ENCODE assay signal across 14 cellular contexts in the genomic region with DNA sequence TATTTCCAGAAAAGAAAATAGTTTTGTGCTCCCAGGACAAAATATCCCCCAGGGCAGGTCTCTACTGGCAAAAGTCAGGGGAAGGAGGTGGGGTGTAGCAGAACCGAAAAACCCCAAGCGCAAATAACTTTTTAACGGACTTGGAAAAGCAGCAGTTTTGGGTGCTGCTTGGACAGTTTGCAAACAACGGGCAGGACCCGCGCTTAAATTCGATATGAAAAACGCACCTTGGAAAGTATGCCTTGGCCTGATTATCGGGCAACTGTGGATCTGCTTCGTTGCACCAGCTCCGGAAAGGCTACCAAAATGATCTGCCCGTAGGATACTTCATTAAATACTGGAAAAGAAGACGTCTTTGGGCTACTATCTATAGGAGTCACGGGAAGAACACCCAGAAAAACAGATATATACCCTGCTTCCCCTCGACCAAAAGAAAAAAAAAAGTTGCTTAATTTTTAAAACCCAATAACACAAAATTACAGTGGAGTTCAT. TPM values are rescaled to one million over a fixed set of nuclear protein-coding genes. Genes with fewer than 3 reads are reported as not detected.
A peak's percentile ranks its signal among the peaks of the same experiment; 100 is the strongest.
DNase-seq lines count a peak whose midpoint lies in the region; ATAC-seq and TF ChIP-seq lines count a peak whose summit lies in the region.
"Had no signal": no experiment of that assay in that cellular context is flagged by ENCODE, and none has a peak within 500 bp of the region (broad histone marks: within the 10 kb centered on the region; RNA-seq: fewer than 3 reads in every experiment).

No MANE protein-coding gene starts in this region.

- ATAC-seq in stimulated activated effector memory CD8-positive, alpha-beta T cell treated with anti-CD3 and anti-CD28 coated beads, Interleukin-12 subunit alpha, Interleukin-12 subunit beta, amount 100 ng/mL, for 72 hours = no peak

- TF ChIP-seq RAD21 in SK-N-SH (IDR thresholded peaks at IDR 0.05; ENCODE audit: low read length) = no peak

- peaks cover 4 to 18% of the 10 kb centered on the region in 2 experiments; a peak in 3 of 4 replicates for H3K4me1 ChIP-seq in SK-N-SH (ENCODE audit: control insufficient read depth in 1 of 2, insufficient read depth in 2 of 2, low read depth in 1 of 2, low read length in 1 of 2)

- in situ Hi-C loops in brain microvascular endothelial cell (cut with HindIII; ENCODE audit: low pct_ligation_motif_present, low sequenced_read_pairs) = no loop called here

- no peak overlapping the region for H3K27ac Mint-ChIP-seq in immature natural killer cell
- no peak overlapping the region for H3K27ac Mint-ChIP-seq in stimulated activated effector memory CD8-positive, alpha-beta T cell treated with anti-CD3 and anti-CD28 coated beads, Interleukin-12 subunit alpha, Interleukin-12 subunit beta, amount 100 ng/mL, for 72 hours
- H3K27ac Mint-ChIP-seq: activated naive CD4-positive, alpha-beta T cell treated with anti-CD3 and anti-CD28 coated beads for 36 hours had no signal

- no peaks in the 10 kb centered on the region for H4K20me1 ChIP-seq in SK-N-SH (ENCODE audit: insufficient read depth)

- POLR2A ChIA-PET in SK-N-SH (lab: Yijun Ruan, JAX) = no interaction called here

- peaks cover 18 to 22% of the 10 kb centered on the region in 2 donors for H3K4me1 Mint-ChIP-seq in immature natural killer cell
- H3K4me1 Mint-ChIP-seq in stimulated activated effector memory CD8-positive, alpha-beta T cell treated with anti-CD3 and anti-CD28 coated beads, Interleukin-12 subunit alpha, Interleukin-12 subunit beta, amount 100 ng/mL, for 72 hours = peaks cover 9% of the 10 kb centered on the region

- no peaks in the 10 kb centered on the region for H3K9me3 ChIP-seq in SK-N-SH
- H3K9me3 ChIP-seq: MG63, thyroid gland had no signal

- CTCF ChIA-PET in SK-N-SH (lab: Yijun Ruan, JAX) = interaction anchor here (0.8 to 1.3 kb wide), 2 partner anchors 22 to 94 kb away, joined by 3 read pairs; no protein-coding TSS in a partner anchor

- H3K36me3 Mint-ChIP-seq in immature natural killer cell = no peaks in the 10 kb centered on the region
- H3K36me3 Mint-ChIP-seq in stimulated activated effector memory CD8-positive, alpha-beta T cell treated with anti-CD3 and anti-CD28 coated beads, Interleukin-12 subunit alpha, Interleukin-12 subunit beta, amount 100 ng/mL, for 72 hours = no peaks in the 10 kb centered on the region

- TF ChIP-seq CTCF in brain microvascular endothelial cell (IDR thresholded peaks at IDR 0.05; ENCODE audit: low read depth, low read length, missing control alignments) (no peak), SK-N-SH (IDR thresholded peaks at IDR 0.05) (no peak)

- H3K9me3 Mint-ChIP-seq in immature natural killer cell = peaks cover 0 to 2% (median 0%) of the 10 kb centered on the region in 6 donors
- no peaks in the 10 kb centered on the region for H3K9me3 Mint-ChIP-seq in stimulated activated effector memory CD8-positive, alpha-beta T cell treated with anti-CD3 and anti-CD28 coated beads, Interleukin-12 subunit alpha, Interleukin-12 subunit beta, amount 100 ng/mL, for 72 hours
- H3K9me3 Mint-ChIP-seq: activated naive CD4-positive, alpha-beta T cell treated with anti-CD3 and anti-CD28 coated beads for 36 hours had no signal

- H3K4me3 ChIP-seq in H7 (ENCODE audit: insufficient read depth, low read depth, low read length) = peak overlapping the region; percentile 60
- H3K4me3 ChIP-seq in brain microvascular endothelial cell (ENCODE audit: low read depth, low read length) = peak overlapping the region; percentile 26
- H3K4me3 ChIP-seq in skin epidermis = peak overlapping the region in 4 of 7 experiments; percentile 4 to 84 (median 46)
- H3K4me3 ChIP-seq in SK-N-SH (ENCODE audit: low read depth in 2 of 2, low read length in 1 of 2) = no peak overlapping the region
- H3K4me3 ChIP-seq: MG63, SK-N-MC had no signal

- DNase-seq in H7 = no peak
- no peak for DNase-seq in brain microvascular endothelial cell
- no peak for DNase-seq in immature natural killer cell
- DNase-seq in SK-N-SH = no peak
- DNase-seq in CD1c-positive myeloid dendritic cell (ENCODE audit: extremely low spot score) = no peak
- no peak for DNase-seq in stimulated activated effector memory CD8-positive, alpha-beta T cell treated with anti-CD3 and anti-CD28 coated beads, Interleukin-12 subunit alpha, Interleukin-12 subunit beta, amount 100 ng/mL, for 72 hours (ENCODE audit: low spot score in 2 of 2)
- DNase-seq: activated CD4-positive, alpha-beta T cell treated with anti-CD3 and anti-CD28 coated beads for 48 hours; activated naive CD4-positive, alpha-beta T cell treated with anti-CD3 and anti-CD28 coated beads for 36 hours; DMS79 treated with DMSO at 0.1 percent for 48 hours; MG63; stimulated activated CD4-positive, alpha-beta T cell treated with anti-CD3 and anti-CD28 coated beads, Interleukin-2, amount 100 ng/mL, for 48 hours had no signal

- peaks cover 67% of the 10 kb centered on the region for H3K27me3 ChIP-seq in H7 (ENCODE audit: control insufficient read depth, insufficient read depth, low read length)
- peaks cover 22% of the 10 kb centered on the region for H3K27me3 ChIP-seq in brain microvascular endothelial cell (replicated peaks)
- H3K27me3 ChIP-seq in SK-N-SH (ENCODE audit: insufficient read depth) = no peaks in the 10 kb centered on the region
- H3K27me3 ChIP-seq: MG63, thyroid gland had no signal

- WGBS in SK-N-SH (ENCODE audit: low lambda C conversion rate) = 95% methylated on average over 15 of the region's 15 CpGs

- H3F3A ChIP-seq in SK-N-SH (replicated peaks; ENCODE audit: insufficient read depth) = no peaks in the 10 kb centered on the region

- no peaks in the 10 kb centered on the region for H3K36me3 ChIP-seq in H7 (replicated peaks; ENCODE audit: control insufficient read depth, insufficient read depth, low read length)
- no peaks in the 10 kb centered on the region for H3K36me3 ChIP-seq in brain microvascular endothelial cell (replicated peaks)
- peaks cover 0 to 2% of the 10 kb centered on the region in 2 experiments for H3K36me3 ChIP-seq in SK-N-SH (replicated peaks in 1 of 2; ENCODE audit: control insufficient read depth in 1 of 2, insufficient read depth in 2 of 2, low read length in 1 of 2)
- H3K36me3 ChIP-seq: thyroid gland had no signal

- no peak overlapping the region for H3K9ac ChIP-seq in SK-N-SH

- no peak overlapping the region for H2AFZ ChIP-seq in SK-N-SH (ENCODE audit: low read depth)

- TF ChIP-seq EP300 in SK-N-SH (IDR thresholded peaks at IDR 0.05; ENCODE audit: borderline replicate concordance in 1 of 2, low read depth in 1 of 2, low read length in 1 of 2) = no peak

- H3K27me3 Mint-ChIP-seq in immature natural killer cell (ENCODE audit: low read depth in 3 of 3) = peaks cover 22 to 30% (median 22%) of the 10 kb centered on the region in 3 donors

- peaks cover 18% of the 10 kb centered on the region; the same call in 1 of the 2 replicates for H3K79me2 ChIP-seq in SK-N-SH (ENCODE audit: insufficient read depth)

- peak overlapping the region; percentile 23 to 69 (median 50) for H3K4me3 Mint-ChIP-seq in immature natural killer cell
- H3K4me3 Mint-ChIP-seq in stimulated activated effector memory CD8-positive, alpha-beta T cell treated with anti-CD3 and anti-CD28 coated beads, Interleukin-12 subunit alpha, Interleukin-12 subunit beta, amount 100 ng/mL, for 72 hours = no peak overlapping the region

- no peak overlapping the region for H3K4me2 ChIP-seq in SK-N-SH

- no peaks in the 10 kb centered on the region for H3K9me2 ChIP-seq in SK-N-SH

- H3K27ac ChIP-seq in brain microvascular endothelial cell (no peak overlapping the region), skin epidermis (peak overlapping the region in 8 of 21 experiments; percentile 4 to 88 (median 70)), SK-N-SH (ENCODE audit: low read depth in 2 of 2, low read length in 1 of 2) (no peak overlapping the region)
- H3K27ac ChIP-seq: SK-N-MC, thyroid gland had no signal

TF ChIP-seq in SK-N-SH, 30 proteins besides CTCF, POLR2A, EP300 and RAD21 (continues in another document):
- TF ChIP-seq JUND (IDR thresholded peaks at IDR 0.05) (no peak), RCOR1 (IDR thresholded peaks at IDR 0.05; ENCODE audit: low read length) (no peak), POLR2AphosphoS5 (IDR thresholded peaks at IDR 0.05; ENCODE audit: low read depth, low read length) (no peak), TEAD4 (IDR thresholded peaks at IDR 0.05; ENCODE audit: borderline replicate concordance, insufficient read depth) (no peak), GABPA (IDR thresholded peaks at IDR 0.05; ENCODE audit: low read depth) (no peak)
- TF ChIP-seq, protein P1, sequence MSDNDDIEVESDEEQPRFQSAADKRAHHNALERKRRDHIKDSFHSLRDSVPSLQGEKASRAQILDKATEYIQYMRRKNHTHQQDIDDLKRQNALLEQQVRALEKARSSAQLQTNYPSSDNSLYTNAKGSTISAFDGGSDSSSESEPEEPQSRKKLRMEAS (IDR thresholded peaks at IDR 0.05; ENCODE audit: low read depth) = no peak
- TF ChIP-seq, protein P2, sequence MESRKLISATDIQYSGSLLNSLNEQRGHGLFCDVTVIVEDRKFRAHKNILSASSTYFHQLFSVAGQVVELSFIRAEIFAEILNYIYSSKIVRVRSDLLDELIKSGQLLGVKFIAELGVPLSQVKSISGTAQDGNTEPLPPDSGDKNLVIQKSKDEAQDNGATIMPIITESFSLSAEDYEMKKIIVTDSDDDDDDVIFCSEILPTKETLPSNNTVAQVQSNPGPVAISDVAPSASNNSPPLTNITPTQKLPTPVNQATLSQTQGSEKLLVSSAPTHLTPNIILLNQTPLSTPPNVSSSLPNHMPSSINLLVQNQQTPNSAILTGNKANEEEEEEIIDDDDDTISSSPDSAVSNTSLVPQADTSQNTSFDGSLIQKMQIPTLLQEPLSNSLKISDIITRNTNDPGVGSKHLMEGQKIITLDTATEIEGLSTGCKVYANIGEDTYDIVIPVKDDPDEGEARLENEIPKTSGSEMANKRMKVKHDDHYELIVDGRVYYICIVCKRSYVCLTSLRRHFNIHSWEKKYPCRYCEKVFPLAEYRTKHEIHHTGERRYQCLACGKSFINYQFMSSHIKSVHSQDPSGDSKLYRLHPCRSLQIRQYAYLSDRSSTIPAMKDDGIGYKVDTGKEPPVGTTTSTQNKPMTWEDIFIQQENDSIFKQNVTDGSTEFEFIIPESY (IDR thresholded peaks at IDR 0.05; ENCODE audit: borderline replicate concordance, low read depth) = no peak

RNA-seq across cellular contexts. Expression of a gene that starts 2.9 kb away (rescaled TPM):
- 23.8 and 31.0 TPM in 2 replicates for total RNA-seq in H7 (2014; rRNA removed; shearing (Covaris generic))
- polyA plus RNA-seq in immature natural killer cell (1 to 10 TPM in 1 of 3 donors, under 1 TPM in 1, not detected in 1; 0.76 to 1.0 TPM), SK-N-SH (2012; rRNA removed) (6.4 and 12.8 TPM in 2 replicates)
- polyA plus RNA-seq in SK-N-SH (2012; cell fraction: cytosol; rRNA removed) = 12.7 and 15.4 TPM in 2 replicates
- 11.7 and 14.7 TPM in 2 replicates for polyA plus RNA-seq in SK-N-SH (2012; cell fraction: nucleus; rRNA removed)

Comparison
In these comparisons a context has a peak if more than half of its experiments do, and no peak if none do; other contexts are left out.
1. H3K4me3 ChIP-seq: peak in H7 (single experiment), brain microvascular endothelial cell (single experiment) and skin epidermis (4 of 7); none in SK-N-SH (0 of 2).